ENCODE assay signal across 13 cellular contexts in genomic region chr12:27614866-27615265, GRCh38.
"Had no signal": no experiment of that assay in that cellular context is flagged by ENCODE, and none has a peak within 500 bp of the region (broad histone marks: within the 10 kb centered on the region; RNA-seq: fewer than 3 reads in every experiment).

No MANE protein-coding gene starts in this region.

- H3K27ac ChIP-seq: ovary, thyroid gland, vagina had no signal

- H3K36me3 ChIP-seq: ovary, thyroid gland, vagina had no signal

- H3K4me3 ChIP-seq: dorsolateral prefrontal cortex, ovary, thyroid gland, vagina had no signal

- ATAC-seq: activated CD8-positive, alpha-beta memory T cell treated with anti-CD3 and anti-CD28 coated beads, Interleukin-2, amount 10 ng/mL, durations not matched to agents 7 days and 5 days; esophagus mucosa; left lobe of liver had no signal

- H3K9me3 ChIP-seq: ovary, thyroid gland, vagina had no signal

- DNase-seq: activated CD4-positive, alpha-beta T cell treated with anti-CD3 and anti-CD28 coated beads, Interleukin-2, amount 50 U/mL, for 48 hours; activated CD4-positive, CD25-positive, alpha-beta regulatory T cell treated with anti-CD3 and anti-CD28 coated beads, Interleukin-2, amount 50 U/mL, for 72 hours; activated CD8-positive, alpha-beta memory T cell treated with anti-CD3 and anti-CD28 coated beads, Interleukin-2, amount 10 ng/mL, durations not matched to agents 7 days and 5 days; activated gamma-delta T cell; activated naive CD8-positive, alpha-beta T cell treated with anti-CD3 and anti-CD28 coated beads for 36 hours; activated T-cell treated with anti-CD3 and anti-CD28 coated beads, Interleukin-2, amount 50 U/mL, for 24 hours; dorsolateral prefrontal cortex; glutamatergic neuron; ovary; thyroid gland had no signal

- H3K27me3 ChIP-seq: dorsolateral prefrontal cortex, ovary, thyroid gland, vagina had no signal
